12 cellular contexts compared by ENCODE assay signal in genomic region chr2:88206665-88207347, GRCh38. TPM values are rescaled to one million over a fixed set of nuclear protein-coding genes. Genes with fewer than 3 reads are reported as not detected.
"Had no signal": no experiment of that assay in that cellular context is flagged by ENCODE, and none has a peak within 500 bp of the region (broad histone marks: within the 10 kb centered on the region; RNA-seq: fewer than 3 reads in every experiment).

No MANE protein-coding gene starts in this region.

- H3K9ac ChIP-seq: GM23248 had no signal

- H3K36me3 ChIP-seq: HAP-1 had no signal

- H3K4me3 Mint-ChIP-seq: HFFc6 had no signal

- H3K27ac Mint-ChIP-seq: HFFc6 had no signal

- H3K4me3 ChIP-seq: GM23248, HAP-1, K562 had no signal

- H3K9me3 Mint-ChIP-seq: HFFc6 had no signal

- DNase-seq: GM23248, GOT3, H7, HFFc6, IMR-90, KG1 had no signal

- H3K27ac ChIP-seq: GM23248, HL-60 had no signal

- ATAC-seq: HCT116, K562 had no signal

- H3K9me3 ChIP-seq: HAP-1 had no signal

RNA-seq across cellular contexts. Expression of gene THNSL2, which starts 36.7 kb away (rescaled TPM):
- total RNA-seq: H4, HFFc6, HT1080, IMR-90, K562 had no signal
- polyA plus RNA-seq: IMR-90, K562 had no signal
